30 cellular contexts compared by ENCODE assay signal in genomic region chr3:81540787-81541186, GRCh38.
"Had no signal": no experiment of that assay in that cellular context is flagged by ENCODE, and none has a peak within 500 bp of the region (broad histone marks: within the 10 kb centered on the region; RNA-seq: fewer than 3 reads in every experiment).

No MANE protein-coding gene starts in this region.

- H3K4me3 Mint-ChIP-seq: activated B cell treated with CpG ODN at 0.5 μM for 24 hours; activated CD8-positive, alpha-beta T cell treated with anti-CD3 and anti-CD28 coated beads for 36 hours; activated naive CD4-positive, alpha-beta T cell treated with anti-CD3 and anti-CD28 coated beads for 36 hours; activated naive CD4-positive, alpha-beta T cell treated with anti-CD3 and anti-CD28 coated beads, Interleukin-2, amount 50 U/mL, for 24 hours; activated naive CD8-positive, alpha-beta T cell treated with anti-CD3 and anti-CD28 coated beads, Interleukin-2, amount 10 ng/mL, durations not matched to agents 7 days and 5 days; activated T-cell treated with anti-CD3 and anti-CD28 coated beads, Interleukin-2, amount 50 U/mL, for 4 hours; T-helper 17 cell; T-helper 2 cell treated with Interferon-gamma antibody and Interleukin-4, amounts not matched to agents 5 μg/mL and 100 μg/mL, for 36 hours had no signal

- H3K27ac ChIP-seq: brain microvascular endothelial cell, colonic mucosa, epithelial cell of prostate, esophagus muscularis mucosa, foreskin keratinocyte, gastrocnemius medialis, heart right ventricle, WERI-Rb-1 had no signal

- H3K36me3 ChIP-seq: brain microvascular endothelial cell, colonic mucosa, WERI-Rb-1 had no signal

- H3K4me1 ChIP-seq: colonic mucosa, esophagus muscularis mucosa, foreskin keratinocyte, gastrocnemius medialis had no signal

- H3K4me1 Mint-ChIP-seq: activated B cell treated with CpG ODN at 0.5 μM for 24 hours; activated naive CD4-positive, alpha-beta T cell treated with anti-CD3 and anti-CD28 coated beads, Interleukin-2, amount 50 U/mL, for 24 hours; activated naive CD8-positive, alpha-beta T cell treated with anti-CD3 and anti-CD28 coated beads, Interleukin-2, amount 10 ng/mL, durations not matched to agents 7 days and 5 days; T-helper 17 cell had no signal

- H3K9me3 Mint-ChIP-seq: activated B cell treated with CpG ODN at 0.5 μM for 24 hours; activated CD8-positive, alpha-beta T cell treated with anti-CD3 and anti-CD28 coated beads for 36 hours; activated naive CD4-positive, alpha-beta T cell treated with anti-CD3 and anti-CD28 coated beads for 36 hours; activated naive CD4-positive, alpha-beta T cell treated with anti-CD3 and anti-CD28 coated beads, Interleukin-2, amount 50 U/mL, for 24 hours; activated naive CD8-positive, alpha-beta T cell treated with anti-CD3 and anti-CD28 coated beads, Interleukin-2, amount 10 ng/mL, durations not matched to agents 7 days and 5 days; activated T-cell treated with anti-CD3 and anti-CD28 coated beads, Interleukin-2, amount 50 U/mL, for 4 hours; activated T-helper 2 cell treated with anti-CD3 and anti-CD28 coated beads, Interferon-gamma antibody, Interleukin-2, Interleukin-4, amounts not matched to agents 10 μg/mL and 5 μg/mL and 100 μg/mL, durations not matched to agents 14 hours and 24 hours and 36 hours; T-helper 2 cell treated with Interferon-gamma antibody and Interleukin-4, amounts not matched to agents 5 μg/mL and 100 μg/mL, for 36 hours had no signal

- DNase-seq: activated B cell treated with CpG ODN at 0.5 μM for 24 hours; activated CD4-positive, alpha-beta T cell treated with anti-CD3 and anti-CD28 coated beads for 48 hours; activated CD4-positive, alpha-beta T cell treated with anti-CD3 and anti-CD28 coated beads, Interleukin-2, amount 50 U/mL, for 1 hour; activated CD4-positive, alpha-beta T cell treated with anti-CD3 and anti-CD28 coated beads, Interleukin-2, amount 50 U/mL, for 48 hours; activated CD8-positive, alpha-beta memory T cell treated with anti-CD3 and anti-CD28 coated beads for 24 hours; activated CD8-positive, alpha-beta T cell treated with anti-CD3 and anti-CD28 coated beads for 36 hours; activated effector memory CD4-positive, alpha-beta T cell treated with anti-CD3 and anti-CD28 coated beads, Interleukin-2, amount 50 U/mL, for 16 hours; activated naive CD4-positive, alpha-beta T cell treated with anti-CD3 and anti-CD28 coated beads for 36 hours; activated naive CD8-positive, alpha-beta T cell treated with anti-CD3 and anti-CD28 coated beads, Interleukin-2, amount 10 ng/mL, durations not matched to agents 7 days and 5 days; activated T-cell treated with anti-CD3 and anti-CD28 coated beads, Interleukin-2, amount 50 U/mL, for 4 hours; amniotic stem cell; anterior cingulate cortex; brain microvascular endothelial cell; caudate nucleus; cerebellar nuclear complex; colonic mucosa; effector CD8-positive, alpha-beta T cell; foreskin keratinocyte; gastrocnemius medialis; heart right ventricle; T-helper 1 cell; T-helper 17 cell; T1000; WERI-Rb-1 had no signal

- H3K27me3 ChIP-seq: brain microvascular endothelial cell, colonic mucosa, esophagus muscularis mucosa, foreskin keratinocyte, gastrocnemius medialis, heart right ventricle had no signal

- H3K9me3 ChIP-seq: colonic mucosa, esophagus muscularis mucosa, gastrocnemius medialis, heart right ventricle had no signal

- H3K27ac Mint-ChIP-seq: activated B cell treated with CpG ODN at 0.5 μM for 24 hours; activated CD8-positive, alpha-beta T cell treated with anti-CD3 and anti-CD28 coated beads for 36 hours; activated naive CD4-positive, alpha-beta T cell treated with anti-CD3 and anti-CD28 coated beads for 36 hours; activated naive CD4-positive, alpha-beta T cell treated with anti-CD3 and anti-CD28 coated beads, Interleukin-2, amount 50 U/mL, for 24 hours; activated naive CD8-positive, alpha-beta T cell treated with anti-CD3 and anti-CD28 coated beads, Interleukin-2, amount 10 ng/mL, durations not matched to agents 7 days and 5 days; activated T-helper 2 cell treated with anti-CD3 and anti-CD28 coated beads, Interferon-gamma antibody, Interleukin-2, Interleukin-4, amounts not matched to agents 10 μg/mL and 5 μg/mL and 100 μg/mL, durations not matched to agents 14 hours and 24 hours and 36 hours; T-helper 17 cell; T-helper 2 cell treated with Interferon-gamma antibody and Interleukin-4, amounts not matched to agents 5 μg/mL and 100 μg/mL, for 36 hours had no signal

- ATAC-seq: activated CD4-positive, CD25-positive, alpha-beta regulatory T cell treated with anti-CD3 and anti-CD28 coated beads, Interleukin-2, amount 50 U/mL, for 24 hours; activated CD8-positive, alpha-beta T cell treated with anti-CD3 and anti-CD28 coated beads for 36 hours; activated T-cell treated with anti-CD3 and anti-CD28 coated beads, Interleukin-2, amount 50 U/mL, for 4 hours; foreskin keratinocyte; gastrocnemius medialis; T-helper 17 cell had no signal

- H3K27me3 Mint-ChIP-seq: activated B cell treated with CpG ODN at 0.5 μM for 24 hours; activated CD8-positive, alpha-beta T cell treated with anti-CD3 and anti-CD28 coated beads for 36 hours; activated naive CD4-positive, alpha-beta T cell treated with anti-CD3 and anti-CD28 coated beads, Interleukin-2, amount 50 U/mL, for 24 hours; activated naive CD8-positive, alpha-beta T cell treated with anti-CD3 and anti-CD28 coated beads, Interleukin-2, amount 10 ng/mL, durations not matched to agents 7 days and 5 days; T-helper 17 cell had no signal

- H3K4me3 ChIP-seq: colonic mucosa, esophagus muscularis mucosa, gastrocnemius medialis, heart right ventricle had no signal
